Comparison of ENCODE assay signal across 26 cellular contexts in genomic region chr2:135099802-135100483, GRCh38. TPM values are rescaled to one million over a fixed set of nuclear protein-coding genes. Genes with fewer than 3 reads are reported as not detected.
DNase-seq lines count a peak whose midpoint lies in the region; ATAC-seq and TF ChIP-seq lines count a peak whose summit lies in the region.
"Had no signal": no experiment of that assay in that cellular context is flagged by ENCODE, and none has a peak within 500 bp of the region (broad histone marks: within the 10 kb centered on the region; RNA-seq: fewer than 3 reads in every experiment).

No MANE protein-coding gene starts in this region.

- peaks cover 5% of the 10 kb centered on the region for H3K4me1 ChIP-seq in MM.1S (ENCODE audit: low read length)
- H3K4me1 ChIP-seq in naive thymus-derived CD4-positive, alpha-beta T cell (ENCODE audit: control insufficient read depth in 2 of 2, insufficient read depth in 2 of 2, low read length in 2 of 2) = no peaks in the 10 kb centered on the region
- H3K4me1 ChIP-seq: left lung, psoas muscle, testis had no signal

- intact Hi-C loops in naive thymus-derived CD4-positive, alpha-beta T cell (cut with micrococcal nuclease) = no loop called here

- peak overlapping the region; percentile 10 for H3K27ac Mint-ChIP-seq in activated naive CD4-positive, alpha-beta T cell treated with anti-CD3 and anti-CD28 coated beads, Interleukin-2, amount 50 U/mL, for 24 hours
- peak overlapping the region; percentile 65 for H3K27ac Mint-ChIP-seq in activated naive CD8-positive, alpha-beta T cell treated with anti-CD3 and anti-CD28 coated beads, Interleukin-2, amount 50 U/mL, for 24 hours
- peak overlapping the region in 5 of 9 donors; percentile 14 to 62 (median 18) for H3K27ac Mint-ChIP-seq in naive thymus-derived CD4-positive, alpha-beta T cell
- no peak overlapping the region for H3K27ac Mint-ChIP-seq in endothelial cell (ENCODE audit: unreplicated experiment)
- H3K27ac Mint-ChIP-seq: activated T-helper 17 cell treated with anti-CD3 and anti-CD28 coated beads, Interleukin-2, amount 50 U/mL, for 72 hours; stimulated activated memory B cell treated with anti-CD40 and anti-IgM and Interleukin-4, amounts not matched to agents 10 μg/mL and 1 μg/mL and 100 μg/mL, for 72 hours had no signal

- H3K4me2 ChIP-seq in MM.1S (ENCODE audit: low read depth, low read length) = peak overlapping the region; percentile 25

- CTCF ChIA-PET in naive thymus-derived CD4-positive, alpha-beta T cell (lab: Charles Lee) = no interaction called here

- no peaks in the 10 kb centered on the region for H3K9me2 ChIP-seq in MM.1S (replicated peaks; ENCODE audit: insufficient read depth, low read length)

- no peak overlapping the region for H3K4me3 ChIP-seq in MM.1S (ENCODE audit: low read length)
- no peak overlapping the region for H3K4me3 ChIP-seq in naive thymus-derived CD4-positive, alpha-beta T cell (ENCODE audit: low read length)
- H3K4me3 ChIP-seq: cardiac muscle cell, left lung, psoas muscle, testis had no signal

- H3K27ac ChIP-seq in MM.1S (ENCODE audit: low read length) = no peak overlapping the region
- H3K27ac ChIP-seq in naive thymus-derived CD4-positive, alpha-beta T cell (ENCODE audit: low read depth, low read length) = no peak overlapping the region
- H3K27ac ChIP-seq: C4-2B, cardiac muscle cell, left lung, neutrophil, psoas muscle, testis had no signal

- H2AFZ ChIP-seq in MM.1S (ENCODE audit: low read length) = no peak overlapping the region

- no peaks in the 10 kb centered on the region for H3K79me2 ChIP-seq in MM.1S (ENCODE audit: low read length)

- no peaks in the 10 kb centered on the region for H4K20me1 ChIP-seq in MM.1S (ENCODE audit: insufficient read depth, low read length)

- no peaks in the 10 kb centered on the region for H3K27me3 Mint-ChIP-seq in activated naive CD4-positive, alpha-beta T cell treated with anti-CD3 and anti-CD28 coated beads, Interleukin-2, amount 50 U/mL, for 24 hours
- H3K27me3 Mint-ChIP-seq in activated naive CD8-positive, alpha-beta T cell treated with anti-CD3 and anti-CD28 coated beads, Interleukin-2, amount 50 U/mL, for 24 hours = no peaks in the 10 kb centered on the region
- no peaks in the 10 kb centered on the region for H3K27me3 Mint-ChIP-seq in naive thymus-derived CD4-positive, alpha-beta T cell
- no peaks in the 10 kb centered on the region for H3K27me3 Mint-ChIP-seq in endothelial cell (ENCODE audit: unreplicated experiment)
- H3K27me3 Mint-ChIP-seq: activated T-helper 17 cell treated with anti-CD3 and anti-CD28 coated beads, Interleukin-2, amount 50 U/mL, for 72 hours; stimulated activated memory B cell treated with anti-CD40 and anti-IgM and Interleukin-4, amounts not matched to agents 10 μg/mL and 1 μg/mL and 100 μg/mL, for 72 hours had no signal

- TF ChIP-seq CTCF in MM.1S (IDR thresholded peaks at IDR 0.05; ENCODE audit: low read length) (no peak), endothelial cell (IDR thresholded peaks at IDR 0.05; ENCODE audit: unreplicated experiment) (no peak)

- no peaks in the 10 kb centered on the region for H3K36me3 ChIP-seq in MM.1S (replicated peaks; ENCODE audit: insufficient read depth, low read length)
- peaks cover 0 to 32% (median 0%) of the 10 kb centered on the region in 3 experiments for H3K36me3 ChIP-seq in naive thymus-derived CD4-positive, alpha-beta T cell (ENCODE audit: control insufficient read depth in 2 of 3, insufficient read depth in 3 of 3, low read length in 3 of 3)
- H3K36me3 ChIP-seq: cardiac muscle cell had no signal

- no peak overlapping the region for H3K9ac ChIP-seq in MM.1S (ENCODE audit: low read length)

- H3K4me1 Mint-ChIP-seq in activated naive CD4-positive, alpha-beta T cell treated with anti-CD3 and anti-CD28 coated beads, Interleukin-2, amount 50 U/mL, for 24 hours = peaks cover 25% of the 10 kb centered on the region
- peaks cover 14% of the 10 kb centered on the region for H3K4me1 Mint-ChIP-seq in activated naive CD8-positive, alpha-beta T cell treated with anti-CD3 and anti-CD28 coated beads, Interleukin-2, amount 50 U/mL, for 24 hours
- peaks cover 5 to 33% (median 23%) of the 10 kb centered on the region in 7 donors for H3K4me1 Mint-ChIP-seq in naive thymus-derived CD4-positive, alpha-beta T cell
- no peaks in the 10 kb centered on the region for H3K4me1 Mint-ChIP-seq in endothelial cell (ENCODE audit: unreplicated experiment)
- H3K4me1 Mint-ChIP-seq: H9 had no signal

- POLR2A ChIA-PET in naive thymus-derived CD4-positive, alpha-beta T cell (lab: Charles Lee) = no interaction called here

- no peak for ATAC-seq in activated naive CD8-positive, alpha-beta T cell treated with anti-CD3 and anti-CD28 coated beads, Interleukin-2, amount 50 U/mL, for 24 hours
- no peak for ATAC-seq in naive thymus-derived CD4-positive, alpha-beta T cell
- ATAC-seq in GM21528 (IDR thresholded peaks at IDR 0.05; ENCODE audit: low FRiP score, unreplicated experiment) (no peak), GM18868 (IDR thresholded peaks at IDR 0.05; ENCODE audit: unreplicated experiment) (no peak)
- ATAC-seq: activated T-helper 17 cell treated with anti-CD3 and anti-CD28 coated beads, Interleukin-2, amount 50 U/mL, for 72 hours; left lung; psoas muscle; stimulated activated memory B cell treated with anti-CD40 and anti-IgM and Interleukin-4, amounts not matched to agents 10 μg/mL and 1 μg/mL and 100 μg/mL, for 72 hours had no signal

- peaks cover 38% of the 10 kb centered on the region for H3K36me3 Mint-ChIP-seq in activated naive CD4-positive, alpha-beta T cell treated with anti-CD3 and anti-CD28 coated beads, Interleukin-2, amount 50 U/mL, for 24 hours
- H3K36me3 Mint-ChIP-seq in activated naive CD8-positive, alpha-beta T cell treated with anti-CD3 and anti-CD28 coated beads, Interleukin-2, amount 50 U/mL, for 24 hours (ENCODE audit: low read depth) = peaks cover 35% of the 10 kb centered on the region
- H3K36me3 Mint-ChIP-seq in naive thymus-derived CD4-positive, alpha-beta T cell = peaks cover 19 to 67% (median 50%) of the 10 kb centered on the region in 5 donors
- peaks cover 27% of the 10 kb centered on the region for H3K36me3 Mint-ChIP-seq in endothelial cell (ENCODE audit: low read depth, unreplicated experiment)

- no peaks in the 10 kb centered on the region for H3K9me3 Mint-ChIP-seq in activated naive CD4-positive, alpha-beta T cell treated with anti-CD3 and anti-CD28 coated beads, Interleukin-2, amount 50 U/mL, for 24 hours
- H3K9me3 Mint-ChIP-seq in activated naive CD8-positive, alpha-beta T cell treated with anti-CD3 and anti-CD28 coated beads, Interleukin-2, amount 50 U/mL, for 24 hours = peaks cover 14% of the 10 kb centered on the region
- H3K9me3 Mint-ChIP-seq in naive thymus-derived CD4-positive, alpha-beta T cell = peaks cover 0 to 18% (median 8%) of the 10 kb centered on the region in 11 donors
- no peaks in the 10 kb centered on the region for H3K9me3 Mint-ChIP-seq in endothelial cell (ENCODE audit: unreplicated experiment)
- H3K9me3 Mint-ChIP-seq: stimulated activated memory B cell treated with anti-CD40 and anti-IgM and Interleukin-4, amounts not matched to agents 10 μg/mL and 1 μg/mL and 100 μg/mL, for 72 hours had no signal

- H3K27me3 ChIP-seq in MM.1S (replicated peaks; ENCODE audit: insufficient read depth, low read length) = no peaks in the 10 kb centered on the region
- H3K27me3 ChIP-seq in naive thymus-derived CD4-positive, alpha-beta T cell (ENCODE audit: control insufficient read depth in 2 of 2, insufficient read depth in 2 of 2, low read length in 2 of 2) = no peaks in the 10 kb centered on the region
- H3K27me3 ChIP-seq: cardiac muscle cell, left lung, neutrophil, testis had no signal

- no peaks in the 10 kb centered on the region for H3K9me3 ChIP-seq in MM.1S (replicated peaks; ENCODE audit: insufficient read depth, low read length)
- no peaks in the 10 kb centered on the region for H3K9me3 ChIP-seq in naive thymus-derived CD4-positive, alpha-beta T cell (ENCODE audit: control insufficient read depth in 2 of 3, low read length in 3 of 3)
- H3K9me3 ChIP-seq: neutrophil, psoas muscle, testis had no signal

- no peaks in the 10 kb centered on the region for H3F3A ChIP-seq in MM.1S (ENCODE audit: insufficient read depth, low read length)

- H3K4me3 Mint-ChIP-seq in activated naive CD4-positive, alpha-beta T cell treated with anti-CD3 and anti-CD28 coated beads, Interleukin-2, amount 50 U/mL, for 24 hours = no peak overlapping the region
- no peak overlapping the region for H3K4me3 Mint-ChIP-seq in activated naive CD8-positive, alpha-beta T cell treated with anti-CD3 and anti-CD28 coated beads, Interleukin-2, amount 50 U/mL, for 24 hours
- peak overlapping the region in 1 of 10 donors; percentile 38 for H3K4me3 Mint-ChIP-seq in naive thymus-derived CD4-positive, alpha-beta T cell
- no peak overlapping the region for H3K4me3 Mint-ChIP-seq in endothelial cell (ENCODE audit: unreplicated experiment)
- H3K4me3 Mint-ChIP-seq: activated T-helper 17 cell treated with anti-CD3 and anti-CD28 coated beads, Interleukin-2, amount 50 U/mL, for 72 hours; H9; stimulated activated memory B cell treated with anti-CD40 and anti-IgM and Interleukin-4, amounts not matched to agents 10 μg/mL and 1 μg/mL and 100 μg/mL, for 72 hours had no signal

- no peak for DNase-seq in activated naive CD4-positive, alpha-beta T cell treated with Interleukin-2 at 50 U/mL for 16 hours
- DNase-seq in MM.1S = no peak
- no peak for DNase-seq in activated naive CD8-positive, alpha-beta T cell treated with anti-CD3 and anti-CD28 coated beads, Interleukin-2, amount 50 U/mL, for 24 hours
- DNase-seq in naive thymus-derived CD4-positive, alpha-beta T cell = no peak
- no peak for DNase-seq in endothelial cell (ENCODE audit: low spot score)
- DNase-seq: anterior cingulate cortex; dermis blood vessel endothelial cell; H9; IMR-90; left lung; NCI-H1417 treated with DMSO at 0.1 percent for 48 hours; NCI-H510A; psoas muscle; small intestine; stimulated activated CD4-positive, alpha-beta T cell treated with anti-CD3 and anti-CD28 coated beads, Interleukin-2, amount 100 ng/mL, for 24 hours; testis had no signal

RNA-seq across cellular contexts. Expression of gene RAB3GAP1, which starts 47.9 kb away (rescaled TPM):
- 10 to 100 TPM; 24.3 to 58.7 (median 42.9) TPM for total RNA-seq in naive thymus-derived CD4-positive, alpha-beta T cell
- 10 to 100 TPM; 25.3 to 31.2 TPM for polyA plus RNA-seq in naive thymus-derived CD4-positive, alpha-beta T cell
- 28.0 TPM for total RNA-seq in endothelial cell (ENCODE audit: unreplicated experiment)

RNA-seq across cellular contexts. Expression of gene MAP3K19, which starts 52.7 kb away (rescaled TPM):
- total RNA-seq in naive thymus-derived CD4-positive, alpha-beta T cell = under 1 TPM in 1 of 5 experiments, not detected in 4; 0.64 TPM
- not detected for polyA plus RNA-seq in naive thymus-derived CD4-positive, alpha-beta T cell
- not detected for total RNA-seq in endothelial cell (ENCODE audit: unreplicated experiment)
- total RNA-seq: cardiac muscle cell, dermis blood vessel endothelial cell, H9, IMR-90, psoas muscle, SK-MEL-5 had no signal
- polyA plus RNA-seq: AG04450, cardiac muscle cell, IMR-90, psoas muscle, small intestine had no signal
